In the genomic region with DNA sequence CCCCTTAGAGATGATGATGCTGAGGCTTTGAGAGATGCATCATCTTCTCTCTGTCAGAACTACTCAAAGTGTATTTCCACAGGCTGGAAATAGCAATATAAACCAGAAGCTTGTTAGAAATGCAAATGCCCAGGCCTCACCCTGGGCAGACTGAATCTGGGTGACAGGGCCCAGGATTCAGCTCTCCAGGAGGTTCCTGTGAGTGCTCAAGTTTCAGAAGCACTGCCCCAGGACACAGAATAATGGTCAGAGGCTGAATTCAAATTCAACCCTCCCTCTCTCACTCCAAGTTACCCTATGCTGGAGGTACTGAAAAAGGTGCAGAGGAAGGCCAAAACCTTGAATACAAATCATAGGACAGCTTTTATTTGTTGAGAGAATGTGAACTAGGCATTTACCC, we compare ENCODE assay signal across 16 cellular contexts.
"Had no signal": no experiment of that assay in that cellular context is flagged by ENCODE, and none has a peak within 500 bp of the region (broad histone marks: within the 10 kb centered on the region; RNA-seq: fewer than 3 reads in every experiment).

No MANE protein-coding gene starts in this region.

- H3K4me3 ChIP-seq: breast epithelium, colonic mucosa, K562, Peyer's patch had no signal

- ATAC-seq: activated CD4-positive, alpha-beta T cell treated with anti-CD3 and anti-CD28 coated beads for 36 hours; activated CD8-positive, alpha-beta T cell treated with anti-CD3 and anti-CD28 coated beads for 36 hours; K562; T-cell had no signal

- H3K4me1 Mint-ChIP-seq: activated CD4-positive, alpha-beta T cell treated with anti-CD3 and anti-CD28 coated beads for 36 hours; activated naive CD4-positive, alpha-beta T cell treated with anti-CD3 and anti-CD28 coated beads, Interleukin-2, amount 50 U/mL, for 24 hours; T-cell had no signal

- H3K27me3 ChIP-seq: breast epithelium, colonic mucosa, Peyer's patch had no signal

- H3K4me3 Mint-ChIP-seq: activated CD4-positive, alpha-beta T cell treated with anti-CD3 and anti-CD28 coated beads for 36 hours; activated CD8-positive, alpha-beta T cell treated with anti-CD3 and anti-CD28 coated beads for 36 hours; activated naive CD4-positive, alpha-beta T cell treated with anti-CD3 and anti-CD28 coated beads, Interleukin-2, amount 50 U/mL, for 24 hours; T-cell had no signal

- DNase-seq: activated CD4-positive, alpha-beta T cell treated with anti-CD3 and anti-CD28 coated beads for 36 hours; activated CD8-positive, alpha-beta memory T cell treated with anti-CD3 and anti-CD28 coated beads, Interleukin-2, amount 50 U/mL, for 48 hours; activated CD8-positive, alpha-beta T cell treated with anti-CD3 and anti-CD28 coated beads for 36 hours; activated T-cell treated with anti-CD3 and anti-CD28 coated beads, Interleukin-2, amount 50 U/mL, for 1 hour; aorta; caudate nucleus; colonic mucosa; Karpas-422; Peyer's patch; Right ventricle myocardium superior; T-cell; T-helper 2 cell; T1000 had no signal

- H3K36me3 ChIP-seq: breast epithelium, colonic mucosa, Peyer's patch had no signal

- H3K36me3 Mint-ChIP-seq: activated naive CD4-positive, alpha-beta T cell treated with anti-CD3 and anti-CD28 coated beads, Interleukin-2, amount 50 U/mL, for 24 hours; T-cell had no signal

- H3K27ac Mint-ChIP-seq: activated CD4-positive, alpha-beta T cell treated with anti-CD3 and anti-CD28 coated beads for 36 hours; activated CD8-positive, alpha-beta T cell treated with anti-CD3 and anti-CD28 coated beads for 36 hours; activated naive CD4-positive, alpha-beta T cell treated with anti-CD3 and anti-CD28 coated beads, Interleukin-2, amount 50 U/mL, for 24 hours; T-cell had no signal
